Comparison of ENCODE assay signal across 22 cellular contexts in genomic region chr7:129993275-129993674, GRCh38. TPM values are rescaled to one million over a fixed set of nuclear protein-coding genes. Genes with fewer than 3 reads are reported as not detected.
DNase-seq lines count a peak whose midpoint lies in the region; ATAC-seq and TF ChIP-seq lines count a peak whose summit lies in the region.
"Had no signal": no experiment of that assay in that cellular context is flagged by ENCODE, and none has a peak within 500 bp of the region (broad histone marks: within the 10 kb centered on the region; RNA-seq: fewer than 3 reads in every experiment).

No MANE protein-coding gene starts in this region.

- no peak overlapping the region for H2AFZ ChIP-seq in hepatocyte

- H3K36me3 ChIP-seq in hepatocyte (replicated peaks; ENCODE audit: insufficient read depth, low read depth), result no peaks in the 10 kb centered on the region
- H3K36me3 ChIP-seq: BLaER1 had no signal

- no peaks in the 10 kb centered on the region for H3K79me2 ChIP-seq in hepatocyte

- no peak overlapping the region for H3K27ac ChIP-seq in hepatocyte
- H3K27ac ChIP-seq: 22Rv1, BLaER1 had no signal

- H3K9me2 ChIP-seq in hepatocyte (replicated peaks; ENCODE audit: insufficient read depth), result no peaks in the 10 kb centered on the region

- no peaks in the 10 kb centered on the region; the same call in 1 of the 2 replicates for H3K27me3 Mint-ChIP-seq in HFFc6 (ENCODE audit: insufficient read depth)

- no peak overlapping the region for H3K4me3 Mint-ChIP-seq in HFFc6
- H3K4me3 Mint-ChIP-seq: CD8-positive, alpha-beta T cell had no signal

- no peak overlapping the region for H3K27ac Mint-ChIP-seq in HFFc6
- H3K27ac Mint-ChIP-seq: CD8-positive, alpha-beta T cell had no signal

- no peaks in the 10 kb centered on the region for H3K4me1 ChIP-seq in hepatocyte (ENCODE audit: insufficient read depth)

- no peaks in the 10 kb centered on the region for H3K27me3 ChIP-seq in hepatocyte
- H3K27me3 ChIP-seq: BLaER1 had no signal

- DNase-seq in NCI-H2227 (lab: John Stamatoyannopoulos, UW; ENCODE audit: unreplicated experiment) (peak; percentile 31), NCI-H2227 treated with DMSO at 0.1 percent for 48 hours (lab: John Stamatoyannopoulos, UW) (no peak), HFFc6 (peak; percentile 17), choroid plexus epithelial cell (ENCODE audit: low read depth) (peak; percentile 71), hepatocyte (ENCODE audit: low spot score) (peak; percentile 31), NCI-H1417 (lab: John Stamatoyannopoulos, UW) (no peak)
- DNase-seq: CD8-positive, alpha-beta T cell; DND-41; GDM1; IMR-90; Karpas-422; NCI-H1105 treated with DMSO at 0.1 percent for 48 hours; NCI-H187; NCI-H446; NCI-H69; NK-92 treated with Interleukin-12 subunit alpha and Interleukin-12 subunit beta, amount 100 ng/mL, for 24 hours; SHP77 had no signal

- no peaks in the 10 kb centered on the region for H3K36me3 Mint-ChIP-seq in HFFc6 (ENCODE audit: low read depth)
- H3K36me3 Mint-ChIP-seq: CD8-positive, alpha-beta T cell had no signal

- no peaks in the 10 kb centered on the region for H3K9me3 ChIP-seq in hepatocyte (ENCODE audit: low read depth)
- H3K9me3 ChIP-seq: BLaER1 had no signal

- H3K4me2 ChIP-seq in hepatocyte, result no peak overlapping the region
- H3K4me2 ChIP-seq: BLaER1 had no signal

- H3K4me1 Mint-ChIP-seq in HFFc6 (ENCODE audit: low read depth), result peaks cover 8% of the 10 kb centered on the region

- H3K4me3 ChIP-seq in choroid plexus epithelial cell (ENCODE audit: low read depth, low read length) (no peak overlapping the region), hepatocyte (no peak overlapping the region)
- H3K4me3 ChIP-seq: BLaER1, GM12878 had no signal

- H4K20me1 ChIP-seq in hepatocyte (ENCODE audit: insufficient read depth, poor library complexity, severe bottlenecking), result no peaks in the 10 kb centered on the region

- no peak for ATAC-seq in GM21360 (IDR thresholded peaks at IDR 0.05; ENCODE audit: unreplicated experiment)
- ATAC-seq in GM18867 (IDR thresholded peaks at IDR 0.05; ENCODE audit: unreplicated experiment), result no peak
- ATAC-seq: CD8-positive, alpha-beta T cell; GM12878 had no signal

- H3K9me3 Mint-ChIP-seq in HFFc6, result no peaks in the 10 kb centered on the region
- H3K9me3 Mint-ChIP-seq: CD8-positive, alpha-beta T cell had no signal

- TF ChIP-seq CTCF in HFFc6 (IDR thresholded peaks at IDR 0.05), result no peak; the same call in 1 of the 2 replicates
- TF ChIP-seq CTCF in choroid plexus epithelial cell (conservative IDR thresholded peaks at IDR 0.05; ENCODE audit: low read depth, low read length), result peak; percentile 53
- TF ChIP-seq CTCF in hepatocyte (IDR thresholded peaks at IDR 0.05; ENCODE audit: poor library complexity), result peak; percentile 8

- 50% methylated on average over 8 of the region's 8 CpGs for WGBS in hepatocyte (ENCODE audit: low lambda C conversion rate, missing lambda C conversion rate)

RNA-seq across cellular contexts. Expression of gene UBE2H, which starts 40.5 kb away (rescaled TPM):
- 100 to 1,000 TPM in 4 of 6 experiments, 10 to 100 TPM in 2; 89.7 to 108 (median 105) TPM for total RNA-seq in HFFc6 (2021; fragmentation: NEBNext Ultra II Directional; extraction: Animal tissue kit (Norgen Biotek cat#: 25700))
- total RNA-seq in hepatocyte, result 61.6 and 73.4 TPM in 2 replicates
- polyA plus RNA-seq in hepatocyte, result 85.5 and 98.9 TPM in 2 replicates

RNA-seq across cellular contexts. Expression of gene ZC3HC1, which starts 57.9 kb away (rescaled TPM):
- total RNA-seq in HFFc6 (2021; fragmentation: NEBNext Ultra II Directional; extraction: Animal tissue kit (Norgen Biotek cat#: 25700)), result 10 to 100 TPM; 18.8 to 24.3 (median 21.2) TPM
- total RNA-seq in hepatocyte, result 18.8 and 31.1 TPM in 2 replicates
- 19.6 and 20.1 TPM in 2 replicates for polyA plus RNA-seq in hepatocyte

Comparison
In these comparisons a context has a peak if more than half of its experiments do, and no peak if none do; other contexts are left out.
1. DNase-seq: peak in NCI-H2227 (single experiment), HFFc6 (single experiment), choroid plexus epithelial cell (single experiment) and hepatocyte (single experiment); none in NCI-H2227 treated with DMSO at 0.1 percent for 48 hours (single experiment) and NCI-H1417 (0 of 3).